ENCODE assay signal across 19 cellular contexts in the genomic region with DNA sequence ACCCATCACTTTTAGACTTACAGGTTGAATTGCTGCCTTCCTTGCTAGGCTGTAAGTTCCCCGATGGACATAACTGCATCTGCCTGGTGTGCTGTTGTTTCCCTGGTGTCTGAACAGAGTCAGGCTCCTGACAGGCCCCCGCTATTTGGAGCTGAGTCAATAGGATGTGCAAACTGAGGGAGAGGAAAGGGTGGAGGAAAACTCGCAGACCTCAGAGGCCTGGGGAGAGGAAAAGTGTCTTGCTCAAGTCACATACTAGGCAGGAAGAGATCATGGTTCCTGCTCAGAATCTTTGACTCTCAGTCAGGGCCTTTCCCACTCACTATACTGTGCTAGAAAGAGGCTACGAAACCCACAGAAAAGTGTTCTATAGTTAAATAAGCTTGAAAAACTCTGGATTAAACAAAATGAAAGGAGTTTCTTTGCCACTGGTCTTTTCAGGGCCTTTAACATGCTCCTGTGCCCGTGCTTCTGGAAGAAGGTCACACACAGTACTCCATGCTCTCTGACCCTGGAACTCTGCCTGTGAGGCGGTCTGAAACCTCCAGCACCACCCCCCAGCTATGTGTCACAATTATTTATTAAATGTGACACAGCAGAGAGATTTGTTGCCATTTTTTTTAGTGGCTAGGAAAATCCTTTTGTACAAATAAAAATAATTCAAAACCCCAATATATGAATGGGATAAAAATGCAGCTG. TPM values are rescaled to one million over a fixed set of nuclear protein-coding genes. Genes with fewer than 3 reads are reported as not detected.
DNase-seq lines count a peak whose midpoint lies in the region; ATAC-seq and TF ChIP-seq lines count a peak whose summit lies in the region.
"Had no signal": no experiment of that assay in that cellular context is flagged by ENCODE, and none has a peak within 500 bp of the region (broad histone marks: within the 10 kb centered on the region; RNA-seq: fewer than 3 reads in every experiment).

No MANE protein-coding gene starts in this region.

- H2BK15ac ChIP-seq in neuronal stem cell (ENCODE audit: low read length), result no peak overlapping the region

- TF ChIP-seq CTCF in CD8-positive, alpha-beta T cell (IDR thresholded peaks at IDR 0.05), result no peak
- TF ChIP-seq CTCF in fibroblast of mammary gland (conservative IDR thresholded peaks at IDR 0.05; ENCODE audit: control insufficient read depth, insufficient read depth, low read depth, low read length) (no peak), GM23338 (conservative IDR thresholded peaks at IDR 0.05; ENCODE audit: low read depth in 2 of 2) (no peak)

- intact Hi-C loops in CD8-positive, alpha-beta T cell (cut with DNase I, micrococcal nuclease), result no loop called here

- no peak overlapping the region for H4K12ac ChIP-seq in trophoblast cell (ENCODE audit: low read depth, low read length)

- H3K18ac ChIP-seq in neuronal stem cell (ENCODE audit: low read length) (no peak overlapping the region), trophoblast cell (ENCODE audit: low read length) (no peak overlapping the region)

- peak overlapping the region; percentile 43 for H3K27ac Mint-ChIP-seq in CD8-positive, alpha-beta T cell
- no peak overlapping the region for H3K27ac Mint-ChIP-seq in GM23338
- H3K27ac Mint-ChIP-seq: activated T-helper 17 cell treated with anti-CD3 and anti-CD28 coated beads, Interleukin-2, amount 50 U/mL, for 72 hours had no signal

- H3F3A ChIP-seq in GM23338 (replicated peaks; ENCODE audit: low read depth), result no peaks in the 10 kb centered on the region

- H4K20me1 ChIP-seq in GM23338 (replicated peaks; ENCODE audit: insufficient read depth), result no peaks in the 10 kb centered on the region

- H2AFZ ChIP-seq in neuronal stem cell (ENCODE audit: low read length) (peak overlapping the region; percentile 27), trophoblast cell (ENCODE audit: insufficient read depth, low read length, poor library complexity) (no peak overlapping the region), GM23338 (no peak overlapping the region)

- H3K9me3 ChIP-seq in CD8-positive, alpha-beta T cell (ENCODE audit: low read length), result no peaks in the 10 kb centered on the region
- no peaks in the 10 kb centered on the region for H3K9me3 ChIP-seq in neuronal stem cell (replicated peaks in 1 of 2; ENCODE audit: control insufficient read depth in 2 of 2, insufficient read depth in 1 of 2, low read depth in 1 of 2, low read length in 2 of 2)
- H3K9me3 ChIP-seq in trophoblast cell (ENCODE audit: insufficient read depth, low read depth, low read length), result no peaks in the 10 kb centered on the region

- H3K23ac ChIP-seq in neuronal stem cell (ENCODE audit: low read depth, low read length, poor library complexity) (no peak overlapping the region), trophoblast cell (ENCODE audit: low read length) (no peak overlapping the region)

- H3K14ac ChIP-seq in neuronal stem cell (ENCODE audit: low read length), result no peak overlapping the region
- H3K14ac ChIP-seq in trophoblast cell (ENCODE audit: low read length), result no peak overlapping the region

- H3K4me1 Mint-ChIP-seq in CD8-positive, alpha-beta T cell (ENCODE audit: low read depth), result peaks cover 9% of the 10 kb centered on the region
- peaks cover 4% of the 10 kb centered on the region; the same call in 1 of the 3 replicates for H3K4me1 Mint-ChIP-seq in GM23338

- no peak overlapping the region for H2BK12ac ChIP-seq in neuronal stem cell (ENCODE audit: low read length)
- no peak overlapping the region for H2BK12ac ChIP-seq in trophoblast cell (ENCODE audit: low read length)

- H2BK5ac ChIP-seq in neuronal stem cell (ENCODE audit: low read length), result no peak overlapping the region
- no peak overlapping the region for H2BK5ac ChIP-seq in trophoblast cell (ENCODE audit: low read depth, low read length, poor library complexity)

- H3K27me3 Mint-ChIP-seq in CD8-positive, alpha-beta T cell (ENCODE audit: low read depth), result no peaks in the 10 kb centered on the region
- H3K27me3 Mint-ChIP-seq in GM23338 (ENCODE audit: insufficient read depth, low read depth, poor library complexity), result peaks cover 1% of the 10 kb centered on the region
- H3K27me3 Mint-ChIP-seq: activated T-helper 17 cell treated with anti-CD3 and anti-CD28 coated beads, Interleukin-2, amount 50 U/mL, for 72 hours had no signal

- no peak overlapping the region for H3K9ac ChIP-seq in neuronal stem cell (ENCODE audit: low read depth, low read length, poor library complexity)
- no peak overlapping the region for H3K9ac ChIP-seq in trophoblast cell (ENCODE audit: low read length)

- no peak overlapping the region for H2BK120ac ChIP-seq in neuronal stem cell (ENCODE audit: low read depth, low read length)
- no peak overlapping the region for H2BK120ac ChIP-seq in trophoblast cell (ENCODE audit: insufficient read depth, low read length, poor library complexity)

- H3K4ac ChIP-seq in neuronal stem cell (ENCODE audit: low read length) (no peak overlapping the region), trophoblast cell (ENCODE audit: low read depth, low read length) (no peak overlapping the region)

- ATAC-seq in CD8-positive, alpha-beta T cell, result no peak
- no peak for ATAC-seq in GM23338
- ATAC-seq: activated T-helper 17 cell treated with anti-CD3 and anti-CD28 coated beads, Interleukin-2, amount 50 U/mL, for 72 hours; stimulated activated naive CD8-positive, alpha-beta T cell treated with anti-CD3 and anti-CD28 coated beads, Interleukin-15, Interleukin-2, amounts not matched to agents 100 U/mL and 50 U/mL, for 24 hours had no signal

- DNase-seq in CD8-positive, alpha-beta T cell, result no peak
- DNase-seq in amniotic epithelial cell (ENCODE audit: low read depth), result peak; percentile 57
- peak; percentile 41 for DNase-seq in fibroblast of mammary gland (ENCODE audit: low read depth)
- DNase-seq in neuronal stem cell (ENCODE audit: low spot score), result no peak
- DNase-seq in trophoblast cell, result no peak
- no peak for DNase-seq in GM23338 (ENCODE audit: low spot score)
- no peak for DNase-seq in NCI-H1930 (lab: John Stamatoyannopoulos, UW)
- no peak for DNase-seq in mucosa of gallbladder (ENCODE audit: low spot score)
- DNase-seq: amniotic stem cell; NCI-H1694; NK-92 treated with Interleukin-12 subunit alpha and Interleukin-12 subunit beta, amount 100 ng/mL, for 24 hours; stimulated activated CD4-positive, alpha-beta T cell treated with anti-CD3 and anti-CD28 coated beads, Interleukin-15, amount 100 ng/mL, for 24 hours; stimulated activated naive CD8-positive, alpha-beta T cell treated with anti-CD3 and anti-CD28 coated beads, Interleukin-15, Interleukin-2, amounts not matched to agents 100 U/mL and 50 U/mL, for 24 hours had no signal

- no CpG with 5 or more reads among the region's 6 CpGs for WGBS in neuronal stem cell (ENCODE audit: extremely low coverage in 2 of 2, insufficient read length in 2 of 2, insufficient replicate concordance in 1 of 2), 2 donors
- no CpG with 5 or more reads among the region's 6 CpGs for WGBS in trophoblast cell (ENCODE audit: extremely low coverage, insufficient coverage, insufficient read length)

- no peaks in the 10 kb centered on the region for H3K79me2 ChIP-seq in trophoblast cell (ENCODE audit: control insufficient read depth, insufficient read depth, low read length, poor library complexity)
- H3K79me2 ChIP-seq in GM23338 (replicated peaks; ENCODE audit: insufficient read depth), result no peaks in the 10 kb centered on the region

- no peaks in the 10 kb centered on the region for H3K36me3 ChIP-seq in CD8-positive, alpha-beta T cell (ENCODE audit: insufficient read depth, low read length)
- H3K36me3 ChIP-seq in neuronal stem cell (replicated peaks in 1 of 2; ENCODE audit: control insufficient read depth in 2 of 2, insufficient read depth in 2 of 2, low read length in 2 of 2) (no peaks in the 10 kb centered on the region), trophoblast cell (ENCODE audit: control insufficient read depth in 1 of 2, insufficient read depth in 2 of 2, low read length in 2 of 2) (no peaks in the 10 kb centered on the region), GM23338 (ENCODE audit: insufficient read depth) (no peaks in the 10 kb centered on the region)

- H2AK5ac ChIP-seq in neuronal stem cell (ENCODE audit: low read depth, low read length), result no peak overlapping the region
- no peak overlapping the region for H2AK5ac ChIP-seq in trophoblast cell (ENCODE audit: low read length)

- no peaks in the 10 kb centered on the region for H3K27me3 ChIP-seq in CD8-positive, alpha-beta T cell (ENCODE audit: insufficient read depth, low read length)
- no peaks in the 10 kb centered on the region for H3K27me3 ChIP-seq in neuronal stem cell (ENCODE audit: control insufficient read depth in 3 of 3, insufficient read depth in 3 of 3, low read depth in 1 of 3, low read length in 3 of 3)
- no peaks in the 10 kb centered on the region for H3K27me3 ChIP-seq in trophoblast cell (ENCODE audit: insufficient read depth, low read length)
- no peaks in the 10 kb centered on the region for H3K27me3 ChIP-seq in GM23338 (ENCODE audit: insufficient read depth)

- no peak overlapping the region for H4K91ac ChIP-seq in neuronal stem cell (ENCODE audit: low read depth, low read length, poor library complexity)
- no peak overlapping the region for H4K91ac ChIP-seq in trophoblast cell (ENCODE audit: low read depth, low read length)

- no peak overlapping the region for H3K27ac ChIP-seq in CD8-positive, alpha-beta T cell (ENCODE audit: low read depth, low read length)
- H3K27ac ChIP-seq in neuronal stem cell (replicated peaks; ENCODE audit: low read length), result no peak overlapping the region
- H3K27ac ChIP-seq in trophoblast cell (ENCODE audit: low read depth, low read length), result no peak overlapping the region
- H3K27ac ChIP-seq in GM23338 (ENCODE audit: low read depth), result no peak overlapping the region
- H3K27ac ChIP-seq: VCaP had no signal

- H3K4me3 Mint-ChIP-seq in CD8-positive, alpha-beta T cell, result no peak overlapping the region
- H3K4me3 Mint-ChIP-seq in GM23338, result no peak overlapping the region
- H3K4me3 Mint-ChIP-seq: activated T-helper 17 cell treated with anti-CD3 and anti-CD28 coated beads, Interleukin-2, amount 50 U/mL, for 72 hours had no signal

- peaks cover 12% of the 10 kb centered on the region for H3K36me3 Mint-ChIP-seq in CD8-positive, alpha-beta T cell
- no peaks in the 10 kb centered on the region for H3K36me3 Mint-ChIP-seq in GM23338 (ENCODE audit: low read depth)

- no peaks in the 10 kb centered on the region for H3K9me2 ChIP-seq in GM23338 (ENCODE audit: insufficient read depth)

- H4K8ac ChIP-seq in neuronal stem cell (ENCODE audit: low read depth, low read length), result no peak overlapping the region
- no peak overlapping the region for H4K8ac ChIP-seq in trophoblast cell (ENCODE audit: low read depth, low read length)

- no peak overlapping the region for H3K4me2 ChIP-seq in neuronal stem cell (ENCODE audit: insufficient read depth, low read length, poor library complexity, severe bottlenecking)
- no peak overlapping the region for H3K4me2 ChIP-seq in trophoblast cell (ENCODE audit: low read length)
- H3K4me2 ChIP-seq in GM23338, result no peak overlapping the region

- CTCF ChIA-PET in CD8-positive, alpha-beta T cell (lab: Charles Lee), result no interaction called here

- POLR2A ChIA-PET in CD8-positive, alpha-beta T cell (lab: Charles Lee), result no interaction called here

- H3K9me3 Mint-ChIP-seq in CD8-positive, alpha-beta T cell, result no peaks in the 10 kb centered on the region
- no peaks in the 10 kb centered on the region for H3K9me3 Mint-ChIP-seq in GM23338
- H3K9me3 Mint-ChIP-seq: activated T-helper 17 cell treated with anti-CD3 and anti-CD28 coated beads, Interleukin-2, amount 50 U/mL, for 72 hours had no signal

- H3K4me1 ChIP-seq in CD8-positive, alpha-beta T cell (ENCODE audit: insufficient read depth, low read length), result no peaks in the 10 kb centered on the region
- H3K4me1 ChIP-seq in neuronal stem cell (ENCODE audit: control insufficient read depth in 2 of 2, insufficient read depth in 1 of 2, low read depth in 1 of 2, low read length in 2 of 2) (peaks cover 16 to 19% of the 10 kb centered on the region in 2 donors), trophoblast cell (ENCODE audit: control insufficient read depth in 1 of 2, insufficient read depth in 2 of 2, low read length in 2 of 2) (no peaks in the 10 kb centered on the region), GM23338 (ENCODE audit: insufficient read depth) (no peaks in the 10 kb centered on the region)

- H3K4me3 ChIP-seq in CD8-positive, alpha-beta T cell (ENCODE audit: low read depth, low read length), result no peak overlapping the region
- H3K4me3 ChIP-seq in fibroblast of mammary gland (ENCODE audit: control insufficient read depth, low read depth, low read length) (no peak overlapping the region), neuronal stem cell (ENCODE audit: low read length in 2 of 2) (no peak overlapping the region), trophoblast cell (ENCODE audit: low read depth, low read length) (no peak overlapping the region), GM23338 (no peak overlapping the region)

- H3K79me1 ChIP-seq in neuronal stem cell (ENCODE audit: low read depth, low read length), result peaks cover 2% of the 10 kb centered on the region
- H3K79me1 ChIP-seq in trophoblast cell (ENCODE audit: low read length), result no peaks in the 10 kb centered on the region

RNA-seq across cellular contexts. Expression of gene CDCP2, which starts 20.0 kb away (rescaled TPM):
- not detected for total RNA-seq in CD8-positive, alpha-beta T cell
- polyA plus RNA-seq in neuronal stem cell (2013, experiment 1 of 2), result 0.03 TPM
- polyA plus RNA-seq in neuronal stem cell (2013, experiment 2 of 2), result 0.03 TPM
- not detected in 2 replicates for polyA plus RNA-seq in trophoblast cell (2013)
- not detected in 2 replicates for total RNA-seq in GM23338 (2014; rRNA removed; shearing (Covaris generic))
- not detected in 2 replicates for polyA plus RNA-seq in GM23338 (2016; fragmentation: Nextera tagmentation; extraction: Ambion mirVana)
- total RNA-seq in mucosa of gallbladder, result not detected
- total RNA-seq: H1, HT-29, kidney epithelial cell, RPMI7951 had no signal
- polyA plus RNA-seq: H1 had no signal

RNA-seq across cellular contexts. Expression of gene CYB5RL, which starts 27.1 kb away (rescaled TPM):
- 1 to 10 TPM; 2.1 to 3.0 TPM for total RNA-seq in CD8-positive, alpha-beta T cell
- 6.5 TPM for polyA plus RNA-seq in neuronal stem cell (2013, experiment 1 of 2)
- polyA plus RNA-seq in neuronal stem cell (2013, experiment 2 of 2), result 6.5 TPM
- polyA plus RNA-seq in trophoblast cell (2013), result 2.4 and 2.5 TPM in 2 replicates
- 8.4 and 11.5 TPM in 2 replicates for total RNA-seq in GM23338 (2014; rRNA removed; shearing (Covaris generic))
- 5.9 and 6.4 TPM in 2 replicates for polyA plus RNA-seq in GM23338 (2016; fragmentation: Nextera tagmentation; extraction: Ambion mirVana)
- 7.8 TPM for total RNA-seq in mucosa of gallbladder

RNA-seq across cellular contexts. Expression of gene MRPL37, which starts 27.2 kb away (rescaled TPM):
- total RNA-seq in CD8-positive, alpha-beta T cell, result 10 to 100 TPM; 27.4 to 29.8 TPM
- 69.4 TPM for polyA plus RNA-seq in neuronal stem cell (2013, experiment 1 of 2)
- 69.8 TPM for polyA plus RNA-seq in neuronal stem cell (2013, experiment 2 of 2)
- polyA plus RNA-seq in trophoblast cell (2013), result 76.0 and 77.4 TPM in 2 replicates
- 121 and 155 TPM in 2 replicates for total RNA-seq in GM23338 (2014; rRNA removed; shearing (Covaris generic))
- 130 and 131 TPM in 2 replicates for polyA plus RNA-seq in GM23338 (2016; fragmentation: Nextera tagmentation; extraction: Ambion mirVana)
- total RNA-seq in mucosa of gallbladder, result 55.4 TPM

Comparison
In these comparisons a context has a peak if more than half of its experiments do, and no peak if none do; other contexts are left out.
1. DNase-seq: peak in amniotic epithelial cell (single experiment) and fibroblast of mammary gland (single experiment); none in CD8-positive, alpha-beta T cell (0 of 7), neuronal stem cell (single experiment), trophoblast cell (0 of 2), GM23338 (single experiment), NCI-H1930 (0 of 2) and mucosa of gallbladder (single experiment).